Comparison of ENCODE assay signal across 17 cellular contexts in the genomic region with DNA sequence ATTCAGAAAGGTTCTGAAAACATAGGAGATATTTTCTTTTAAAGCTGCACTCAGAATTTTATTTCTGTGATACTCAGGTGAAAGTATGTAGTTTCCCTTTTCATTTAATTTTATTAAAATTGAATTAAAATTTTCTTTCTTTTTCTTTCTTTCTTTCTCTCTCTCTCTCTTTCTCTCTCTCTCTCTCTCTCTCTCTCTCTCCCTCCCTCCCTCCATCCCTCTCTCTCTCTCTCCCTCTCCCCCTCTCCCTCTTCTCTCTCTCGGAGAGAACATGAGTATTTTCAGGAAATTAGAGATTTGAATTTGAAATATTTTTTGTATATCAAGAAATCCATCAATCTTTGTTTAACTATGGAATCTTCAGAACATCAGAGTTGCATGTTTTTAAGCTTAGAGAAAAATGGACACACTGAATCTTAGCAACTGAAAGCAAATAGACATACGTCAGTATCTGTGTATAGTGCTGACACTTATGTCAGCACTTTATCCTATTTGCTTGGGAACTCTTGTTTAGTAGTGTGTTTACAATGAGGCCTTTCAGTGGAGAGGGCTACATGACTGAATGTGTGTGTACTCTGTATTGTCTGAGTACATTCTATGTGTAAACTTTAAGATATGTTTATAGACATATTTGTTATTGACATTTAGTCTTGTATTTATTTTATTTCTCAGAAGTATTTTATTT. TPM values are rescaled to one million over a fixed set of nuclear protein-coding genes. Genes with fewer than 3 reads are reported as not detected.
A peak's percentile ranks its signal among the peaks of the same experiment; 100 is the strongest.
DNase-seq lines count a peak whose midpoint lies in the region; ATAC-seq and TF ChIP-seq lines count a peak whose summit lies in the region.
"Had no signal": no experiment of that assay in that cellular context is flagged by ENCODE, and none has a peak within 500 bp of the region (broad histone marks: within the 10 kb centered on the region; RNA-seq: fewer than 3 reads in every experiment).

No MANE protein-coding gene starts in this region.

- ATAC-seq in heart left ventricle, result peak in 3 of 4 donors; percentile 72 to 80 (median 76)
- ATAC-seq in stimulated activated effector memory CD8-positive, alpha-beta T cell treated with anti-CD3 and anti-CD28 coated beads, Interleukin-12 subunit alpha, Interleukin-12 subunit beta, amount 100 ng/mL, for 72 hours, result no peak
- ATAC-seq: PC-3 had no signal

- H3K4me1 ChIP-seq in heart left ventricle (peaks cover 0 to 8% (median 0%) of the 10 kb centered on the region in 12 donors), right atrium auricular region (no peaks in the 10 kb centered on the region)

- no peak for DNase-seq in heart left ventricle
- no peak for DNase-seq in right atrium auricular region (ENCODE audit: low spot score)
- peak; percentile 81 for DNase-seq in NCI-H2029 (lab: John Stamatoyannopoulos, UW)
- peak; percentile 4 for DNase-seq in amniotic epithelial cell (ENCODE audit: low read depth)
- DNase-seq in stimulated activated effector memory CD8-positive, alpha-beta T cell treated with anti-CD3 and anti-CD28 coated beads, Interleukin-12 subunit alpha, Interleukin-12 subunit beta, amount 100 ng/mL, for 72 hours (ENCODE audit: low spot score in 2 of 2), result no peak
- DNase-seq in NCI-H2171 treated with DMSO at 0.1 percent for 48 hours (lab: John Stamatoyannopoulos, UW), result no peak
- no peak for DNase-seq in GM10266 (ENCODE audit: extremely low spot score)
- no peak for DNase-seq in NK-92 (lab: John Stamatoyannopoulos, UW; ENCODE audit: unreplicated experiment)
- DNase-seq: activated CD4-positive, alpha-beta T cell treated with anti-CD3 and anti-CD28 coated beads, Interleukin-2, amount 50 U/mL, for 4 hours; activated T-cell treated with anti-CD3 and anti-CD28 coated beads, Interleukin-2, amount 50 U/mL, for 24 hours; amniotic stem cell; effector CD8-positive, alpha-beta T cell; HFFc6; PC-3; sigmoid colon; SK-N-SH; stimulated activated CD4-positive, alpha-beta T cell treated with anti-CD3 and anti-CD28 coated beads, Interleukin-2, amount 100 ng/mL, for 24 hours had no signal

- H3K4me1 Mint-ChIP-seq in stimulated activated effector memory CD8-positive, alpha-beta T cell treated with anti-CD3 and anti-CD28 coated beads, Interleukin-12 subunit alpha, Interleukin-12 subunit beta, amount 100 ng/mL, for 72 hours, result peaks cover 34% of the 10 kb centered on the region

- no peaks in the 10 kb centered on the region for H3K27me3 ChIP-seq in heart left ventricle
- no peaks in the 10 kb centered on the region for H3K27me3 ChIP-seq in right atrium auricular region
- H3K27me3 ChIP-seq: sigmoid colon had no signal

- no peak for TF ChIP-seq POLR2A in heart left ventricle (IDR thresholded peaks at IDR 0.05)

- H3K4me3 ChIP-seq in heart left ventricle (no peak overlapping the region), right atrium auricular region (no peak overlapping the region)
- H3K4me3 ChIP-seq: sigmoid colon had no signal

- H3K36me3 Mint-ChIP-seq in stimulated activated effector memory CD8-positive, alpha-beta T cell treated with anti-CD3 and anti-CD28 coated beads, Interleukin-12 subunit alpha, Interleukin-12 subunit beta, amount 100 ng/mL, for 72 hours, result no peaks in the 10 kb centered on the region

- H3K9me3 Mint-ChIP-seq in stimulated activated effector memory CD8-positive, alpha-beta T cell treated with anti-CD3 and anti-CD28 coated beads, Interleukin-12 subunit alpha, Interleukin-12 subunit beta, amount 100 ng/mL, for 72 hours, result no peaks in the 10 kb centered on the region

- H3K36me3 ChIP-seq in heart left ventricle (no peaks in the 10 kb centered on the region), right atrium auricular region (no peaks in the 10 kb centered on the region)
- H3K36me3 ChIP-seq: sigmoid colon had no signal

- H3K9me3 ChIP-seq in heart left ventricle, result peaks cover 0 to 16% (median 0%) of the 10 kb centered on the region in 12 donors
- peaks cover 0 to 5% of the 10 kb centered on the region in 2 donors for H3K9me3 ChIP-seq in right atrium auricular region
- H3K9me3 ChIP-seq: SK-N-SH had no signal

- no peak overlapping the region for H3K4me3 Mint-ChIP-seq in stimulated activated effector memory CD8-positive, alpha-beta T cell treated with anti-CD3 and anti-CD28 coated beads, Interleukin-12 subunit alpha, Interleukin-12 subunit beta, amount 100 ng/mL, for 72 hours
- H3K4me3 Mint-ChIP-seq: activated T-cell treated with anti-CD3 and anti-CD28 coated beads, Interleukin-2, amount 50 U/mL, for 24 hours; HFFc6 had no signal

- peak overlapping the region; percentile 77 for H3K27ac Mint-ChIP-seq in stimulated activated effector memory CD8-positive, alpha-beta T cell treated with anti-CD3 and anti-CD28 coated beads, Interleukin-12 subunit alpha, Interleukin-12 subunit beta, amount 100 ng/mL, for 72 hours
- H3K27ac Mint-ChIP-seq: activated T-cell treated with anti-CD3 and anti-CD28 coated beads, Interleukin-2, amount 50 U/mL, for 24 hours; HFFc6 had no signal

- TF ChIP-seq CTCF in heart left ventricle (IDR thresholded peaks at IDR 0.05) (no peak), right atrium auricular region (IDR thresholded peaks at IDR 0.05) (peak in 1 of 2 donors; percentile 20), GM10266 (IDR thresholded peaks at IDR 0.05; ENCODE audit: control insufficient read depth, insufficient read depth, low read depth, missing control alignments) (no peak)

- WGBS in heart left ventricle, 4 donors, result 31 to 42% (median 33%) methylated on average over 2 of the region's 2 CpGs

- H3K27ac ChIP-seq in heart left ventricle (no peak overlapping the region), right atrium auricular region (peak overlapping the region in 1 of 2 donors; percentile 5)
- H3K27ac ChIP-seq: sigmoid colon had no signal

- intact Hi-C loops in heart left ventricle (cut with DNase I), result no loop called here

RNA-seq across cellular contexts. Expression of gene PDE3B, which starts 44.5 kb away (rescaled TPM):
- total RNA-seq in heart left ventricle, result 10 to 100 TPM in 5 of 9 donors, 1 to 10 TPM in 4; 7.5 to 17.0 (median 10.4) TPM
- 1 to 10 TPM; 2.4 to 2.7 TPM for polyA plus RNA-seq in heart left ventricle
- 10 to 100 TPM; 13.9 to 15.3 TPM for total RNA-seq in right atrium auricular region

Comparison
In these comparisons a context has a peak if more than half of its experiments do, and no peak if none do; other contexts are left out.
1. DNase-seq: peak in NCI-H2029 (single experiment) and amniotic epithelial cell (single experiment); none in heart left ventricle (0 of 5), right atrium auricular region (single experiment), stimulated activated effector memory CD8-positive, alpha-beta T cell treated with anti-CD3 and anti-CD28 coated beads, Interleukin-12 subunit alpha, Interleukin-12 subunit beta, amount 100 ng/mL, for 72 hours (0 of 2), NCI-H2171 treated with DMSO at 0.1 percent for 48 hours (single experiment), GM10266 (single experiment) and NK-92 (single experiment).